In the genomic region with DNA sequence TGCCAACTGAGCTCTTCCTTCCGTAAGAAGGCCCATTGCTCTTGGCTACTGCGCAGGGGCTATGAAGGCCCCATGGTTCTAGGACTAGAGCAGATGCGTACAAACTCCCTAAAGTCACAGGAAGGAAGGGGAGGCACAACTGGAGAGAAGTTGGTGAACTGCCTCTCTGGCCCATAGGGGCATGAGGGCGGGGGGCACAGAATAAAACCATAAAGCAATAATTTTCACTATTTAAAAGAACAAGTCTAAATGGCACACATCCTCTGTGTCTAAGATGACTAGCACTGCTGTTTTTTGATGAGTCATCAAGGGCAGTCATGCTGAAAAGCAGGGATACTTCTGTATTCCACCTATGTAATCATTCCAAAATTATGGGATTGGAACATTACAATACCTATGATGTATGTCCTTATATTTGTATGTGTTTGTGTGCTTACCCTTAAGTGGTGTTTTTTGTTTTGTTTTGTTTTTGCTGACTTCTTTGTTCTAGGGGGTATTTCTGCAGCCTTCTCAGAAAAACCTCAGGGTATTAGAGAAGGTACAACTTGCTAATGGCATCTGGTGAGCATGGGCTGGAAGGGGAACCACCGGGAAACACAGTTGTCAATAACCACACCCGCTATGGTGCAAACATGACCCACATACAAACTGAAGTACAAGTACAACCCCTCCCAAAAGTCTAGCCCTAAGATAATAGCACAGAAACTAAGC, we compare ENCODE assay signal across 8 cellular contexts. TPM values are rescaled to one million over a fixed set of nuclear protein-coding genes. Genes with fewer than 3 reads are reported as not detected.
A peak's percentile ranks its signal among the peaks of the same experiment; 100 is the strongest.
DNase-seq lines count a peak whose midpoint lies in the region; ATAC-seq and TF ChIP-seq lines count a peak whose summit lies in the region.

No MANE protein-coding gene starts in this region.

- H3K36me3 ChIP-seq in BLaER1 treated with 17β-estradiol and CSF1 and Interleukin-3, amounts not matched to agents 10 nM and 100 nM: peaks cover 0 to 10% (median 0%) of the 10 kb centered on the region in 11 experiments; a peak in 3 of 22 replicates
- H3K36me3 ChIP-seq in SJCRH30: peaks cover 3% of the 10 kb centered on the region; the same call in 1 of the 2 replicates

- H3K36me3 Mint-ChIP-seq in progenitor cell of endocrine pancreas (ENCODE audit: insufficient read depth): no peaks in the 10 kb centered on the region

- no peaks in the 10 kb centered on the region for H3K9me3 Mint-ChIP-seq in progenitor cell of endocrine pancreas (ENCODE audit: low read depth)

- H4K20me1 ChIP-seq in BLaER1 treated with 17β-estradiol and CSF1 and Interleukin-3, amounts not matched to agents 10 nM and 100 nM: peaks cover 2 to 100% (median 90%) of the 10 kb centered on the region in 11 experiments; a peak in 17 of 22 replicates

- no peak for TF ChIP-seq CTCF in progenitor cell of endocrine pancreas (IDR thresholded peaks at IDR 0.05; ENCODE audit: unreplicated experiment)

- H3K27me3 ChIP-seq in BLaER1 treated with 17β-estradiol and CSF1 and Interleukin-3, amounts not matched to agents 10 nM and 100 nM: no peaks in the 10 kb centered on the region
- H3K27me3 ChIP-seq in SJCRH30: no peaks in the 10 kb centered on the region

- no peaks in the 10 kb centered on the region for H3K27me3 Mint-ChIP-seq in progenitor cell of endocrine pancreas

- H3K9ac ChIP-seq in BLaER1 treated with 17β-estradiol and CSF1 and Interleukin-3, amounts not matched to agents 10 nM and 100 nM: peak overlapping the region; percentile 10 to 81 (median 46); a peak in 15 of 22 replicates

- peak overlapping the region; percentile 48 to 95 (median 80) for H3K4me2 ChIP-seq in BLaER1 treated with 17β-estradiol and CSF1 and Interleukin-3, amounts not matched to agents 10 nM and 100 nM

- ATAC-seq in GM19035 (IDR thresholded peaks at IDR 0.05; ENCODE audit: unreplicated experiment) (peak; percentile 56), HG03558 (IDR thresholded peaks at IDR 0.05; ENCODE audit: extremely low read depth, unreplicated experiment) (peak; percentile 36)

- no peaks in the 10 kb centered on the region for H3K9me3 ChIP-seq in BLaER1 treated with 17β-estradiol and CSF1 and Interleukin-3, amounts not matched to agents 10 nM and 100 nM (replicated peaks in 1 of 11)
- no peaks in the 10 kb centered on the region for H3K9me3 ChIP-seq in SJCRH30 (replicated peaks)

- H3K4me1 ChIP-seq in BLaER1 treated with 17β-estradiol and CSF1 and Interleukin-3, amounts not matched to agents 10 nM and 100 nM: peaks cover 42 to 91% (median 71%) of the 10 kb centered on the region in 10 experiments
- H3K4me1 ChIP-seq in SJCRH30: peaks cover 31% of the 10 kb centered on the region

- peak overlapping the region; percentile 50 for H3K27ac Mint-ChIP-seq in progenitor cell of endocrine pancreas

- no peak overlapping the region for H3K4me3 Mint-ChIP-seq in progenitor cell of endocrine pancreas (ENCODE audit: low read depth)

- H3K4me3 ChIP-seq in BLaER1 treated with 17β-estradiol and CSF1 and Interleukin-3, amounts not matched to agents 10 nM and 100 nM: peak overlapping the region in 3 of 10 experiments; percentile 3 to 53 (median 22); a peak in 3 of 20 replicates
- H3K4me3 ChIP-seq in SJCRH30: no peak overlapping the region

- DNase-seq in UCSD-AML1 (lab: John Stamatoyannopoulos, UW; ENCODE audit: unreplicated experiment) (peak; percentile 57), erythroblast (lab: John Stamatoyannopoulos, UW) (peak; percentile 65 to 78), progenitor cell of endocrine pancreas (ENCODE audit: low spot score, unreplicated experiment) (no peak), SJCRH30 (no peak), ecto neural progenitor cell (ENCODE audit: low spot score) (no peak)

- no peak for TF ChIP-seq POLR2A in erythroblast (IDR thresholded peaks at IDR 0.05; ENCODE audit: low read length)

- peaks cover 67% of the 10 kb centered on the region for H3K4me1 Mint-ChIP-seq in progenitor cell of endocrine pancreas (ENCODE audit: low read depth)

- H3K27ac ChIP-seq in BLaER1 treated with 17β-estradiol and CSF1 and Interleukin-3, amounts not matched to agents 10 nM and 100 nM: peak overlapping the region; percentile 27 to 97 (median 71); a peak in 21 of 22 replicates
- H3K27ac ChIP-seq in SJCRH30: no peak overlapping the region

RNA-seq across cellular contexts. Expression of gene B4GALT5, which starts 36.9 kb away (rescaled TPM):
- total RNA-seq in progenitor cell of endocrine pancreas: 58.6 and 58.8 TPM in 2 replicates
- total RNA-seq in SJCRH30 (2014; rRNA removed; shearing (Covaris generic)): 79.6 and 81.1 TPM in 2 replicates

Comparison
In these comparisons a context has a peak if more than half of its experiments do, and no peak if none do; other contexts are left out.
1. DNase-seq: peak in UCSD-AML1 (single experiment) and erythroblast (2 of 2); none in progenitor cell of endocrine pancreas (single experiment), SJCRH30 (0 of 2) and ecto neural progenitor cell (single experiment).